25 cellular contexts compared by ENCODE assay signal in the genomic region with DNA sequence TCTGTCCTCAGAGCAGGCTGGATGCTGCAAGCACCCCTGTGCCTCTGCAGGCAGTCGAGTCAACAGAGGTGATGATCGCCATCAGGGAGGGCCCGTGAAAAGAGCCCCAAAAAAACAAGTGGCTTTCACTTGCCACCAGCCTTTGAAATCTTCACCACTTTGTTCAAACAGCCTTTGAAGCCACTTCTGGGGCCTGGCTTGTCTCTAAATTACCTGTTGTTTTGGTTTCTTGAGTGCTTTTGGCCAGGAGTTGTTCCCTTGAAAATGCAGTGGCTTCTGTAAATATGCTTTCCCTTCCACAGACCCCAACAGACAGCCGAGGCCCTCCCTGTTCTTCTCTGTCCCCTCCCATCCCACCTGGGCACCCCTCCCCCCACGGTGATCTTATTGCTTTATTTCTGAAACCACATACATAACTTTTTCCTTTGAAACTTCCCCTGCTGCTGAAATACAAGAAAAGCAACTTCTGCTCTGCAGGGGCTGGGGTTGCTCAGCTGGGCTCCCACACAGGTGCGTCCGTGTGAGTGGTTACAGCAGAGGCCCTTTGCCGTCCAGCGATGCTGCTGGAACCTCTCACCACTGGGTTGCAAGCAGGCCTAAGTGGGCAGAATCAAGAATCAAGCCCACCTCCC.
DNase-seq lines count a peak whose midpoint lies in the region; ATAC-seq and TF ChIP-seq lines count a peak whose summit lies in the region.
"Had no signal": no experiment of that assay in that cellular context is flagged by ENCODE, and none has a peak within 500 bp of the region (broad histone marks: within the 10 kb centered on the region; RNA-seq: fewer than 3 reads in every experiment).

No MANE protein-coding gene starts in this region.

- H4K20me1 ChIP-seq in GM23338 (replicated peaks; ENCODE audit: insufficient read depth): no peaks in the 10 kb centered on the region

- H3K9me3 Mint-ChIP-seq in GM23338 (peaks cover 4% of the 10 kb centered on the region; the same call in 1 of the 3 replicates), WTC11 (peaks cover 27% of the 10 kb centered on the region)
- H3K9me3 Mint-ChIP-seq in activated T-cell treated with anti-CD3 and anti-CD28 coated beads, Interleukin-2, amount 50 U/mL, for 72 hours: peaks cover 0 to 2% of the 10 kb centered on the region in 2 donors
- H3K9me3 Mint-ChIP-seq: activated B cell treated with CpG ODN at 0.5 μM for 24 hours, nephron had no signal

- TF ChIP-seq CTCF in GM23338 (conservative IDR thresholded peaks at IDR 0.05; ENCODE audit: low read depth in 2 of 2): no peak
- no peak for TF ChIP-seq CTCF in WTC11 (IDR thresholded peaks at IDR 0.05)

- no peaks in the 10 kb centered on the region for H3K79me2 ChIP-seq in GM23338 (replicated peaks; ENCODE audit: insufficient read depth)

- no peak overlapping the region for H2AFZ ChIP-seq in GM23338

- no peaks in the 10 kb centered on the region for H3K36me3 ChIP-seq in GM23338 (ENCODE audit: insufficient read depth)
- H3K36me3 ChIP-seq: ovary, transverse colon had no signal

- no peaks in the 10 kb centered on the region for H3K36me3 Mint-ChIP-seq in GM23338 (ENCODE audit: low read depth)
- no peaks in the 10 kb centered on the region for H3K36me3 Mint-ChIP-seq in activated T-cell treated with anti-CD3 and anti-CD28 coated beads, Interleukin-2, amount 50 U/mL, for 72 hours (ENCODE audit: insufficient read depth in 2 of 2)
- peaks cover 18% of the 10 kb centered on the region for H3K36me3 Mint-ChIP-seq in WTC11

- H3K4me1 ChIP-seq in GM23338 (ENCODE audit: insufficient read depth): no peaks in the 10 kb centered on the region
- H3K4me1 ChIP-seq: transverse colon had no signal

- H3F3A ChIP-seq in GM23338 (replicated peaks; ENCODE audit: low read depth): no peaks in the 10 kb centered on the region

- no peak overlapping the region for H3K4me3 Mint-ChIP-seq in GM23338
- peak overlapping the region; percentile 4 to 53 for H3K4me3 Mint-ChIP-seq in activated T-cell treated with anti-CD3 and anti-CD28 coated beads, Interleukin-2, amount 50 U/mL, for 72 hours
- H3K4me3 Mint-ChIP-seq in WTC11: no peak overlapping the region
- H3K4me3 Mint-ChIP-seq: activated B cell treated with CpG ODN at 0.5 μM for 24 hours had no signal

- H3K27me3 ChIP-seq in GM23338 (ENCODE audit: insufficient read depth): no peaks in the 10 kb centered on the region
- H3K27me3 ChIP-seq: ovary had no signal

- no peak overlapping the region for H3K27ac Mint-ChIP-seq in GM23338
- H3K27ac Mint-ChIP-seq in activated T-cell treated with anti-CD3 and anti-CD28 coated beads, Interleukin-2, amount 50 U/mL, for 72 hours: no peak overlapping the region
- H3K27ac Mint-ChIP-seq in WTC11: no peak overlapping the region
- H3K27ac Mint-ChIP-seq: activated B cell treated with CpG ODN at 0.5 μM for 24 hours had no signal

- H3K27me3 Mint-ChIP-seq in GM23338 (ENCODE audit: insufficient read depth, low read depth, poor library complexity) (peaks cover 12% of the 10 kb centered on the region), WTC11 (ENCODE audit: low read depth) (peaks cover 4% of the 10 kb centered on the region; the same call in 1 of the 2 replicates)
- peaks cover 6% of the 10 kb centered on the region for H3K27me3 Mint-ChIP-seq in activated T-cell treated with anti-CD3 and anti-CD28 coated beads, Interleukin-2, amount 50 U/mL, for 72 hours (ENCODE audit: low read depth)

- H3K4me3 ChIP-seq in GM23338: no peak overlapping the region
- H3K4me3 ChIP-seq: K562, ovary, smooth muscle cell, transverse colon had no signal

- ATAC-seq in GM23338 (peak; percentile 37; the same call in 2 of the 3 replicates), WTC11 (no peak)
- peak in 1 of 2 donors; percentile 43 for ATAC-seq in activated T-cell treated with anti-CD3 and anti-CD28 coated beads, Interleukin-2, amount 50 U/mL, for 72 hours (replicated peaks in 1 of 2)
- ATAC-seq: K562, Right ventricle myocardium inferior had no signal

- no peak overlapping the region for H3K27ac ChIP-seq in GM23338 (ENCODE audit: low read depth)
- H3K27ac ChIP-seq in caudate nucleus (ENCODE audit: low read depth, low read length): no peak overlapping the region
- H3K27ac ChIP-seq: ovary, transverse colon had no signal

- H3K9me2 ChIP-seq in GM23338 (ENCODE audit: insufficient read depth): no peaks in the 10 kb centered on the region

- POLR2A ChIA-PET in WTC11 (lab: Charles Lee): no interaction called here

- peak; percentile 37 for DNase-seq in activated CD4-positive, alpha-beta T cell treated with anti-CD3 and anti-CD28 coated beads for 48 hours
- no peak for DNase-seq in activated CD4-positive, alpha-beta T cell treated with anti-CD3 and anti-CD28 coated beads for 1 hour
- DNase-seq in GM23338 (ENCODE audit: low spot score): no peak
- no peak for DNase-seq in activated T-cell treated with anti-CD3 and anti-CD28 coated beads, Interleukin-2, amount 50 U/mL, for 72 hours
- DNase-seq in stimulated activated CD8-positive, alpha-beta memory T cell treated with anti-CD3 and anti-CD28 coated beads, Interleukin-4, amount 100 ng/mL, for 48 hours: peak; percentile 47
- no peak for DNase-seq in caudate nucleus (lab: John Stamatoyannopoulos, UW)
- DNase-seq in WTC11 (ENCODE audit: low spot score): no peak
- DNase-seq in DMS114 treated with DMSO at 0.1 percent for 48 hours (lab: John Stamatoyannopoulos, UW; ENCODE audit: unreplicated experiment): no peak
- DNase-seq: 8988T; activated B cell treated with CpG ODN at 0.5 μM for 24 hours; AML-193; anterior cingulate cortex; GOT3; midbrain; NCI-H1436 treated with DMSO at 0.1 percent for 48 hours; NCI-H446 treated with DMSO at 0.1 percent for 48 hours; ovary; retina; stimulated activated CD4-positive, alpha-beta T cell treated with anti-CD3 and anti-CD28 coated beads, Interleukin-4, amount 100 ng/mL, for 1 hour; T-helper 9 cell; transverse colon had no signal

- H3K4me1 Mint-ChIP-seq in GM23338 (peaks cover 19% of the 10 kb centered on the region; the same call in 2 of the 3 replicates), WTC11 (peaks cover 3% of the 10 kb centered on the region)
- peaks cover 29% of the 10 kb centered on the region for H3K4me1 Mint-ChIP-seq in activated T-cell treated with anti-CD3 and anti-CD28 coated beads, Interleukin-2, amount 50 U/mL, for 72 hours (ENCODE audit: low read depth)
- H3K4me1 Mint-ChIP-seq: activated B cell treated with CpG ODN at 0.5 μM for 24 hours had no signal

- H3K4me2 ChIP-seq in GM23338: no peak overlapping the region
- H3K4me2 ChIP-seq: smooth muscle cell had no signal

- CTCF ChIA-PET in WTC11 (lab: Charles Lee): no interaction called here

TF ChIP-seq in GM23338, 12 proteins besides CTCF, POLR2A, EP300 and RAD21:
- TF ChIP-seq STAT1 (IDR thresholded peaks at IDR 0.05; ENCODE audit: unreplicated experiment): no peak
- no peak for TF ChIP-seq ZNF331 (CRISPR knock-in tag; IDR thresholded peaks at IDR 0.05; ENCODE audit: low read depth)
- TF ChIP-seq POLR2AphosphoS5 (IDR thresholded peaks at IDR 0.05; ENCODE audit: low read depth): no peak

TF ChIP-seq in WTC11, 78 proteins besides CTCF, POLR2A, EP300 and RAD21:
- TF ChIP-seq, protein P1, sequence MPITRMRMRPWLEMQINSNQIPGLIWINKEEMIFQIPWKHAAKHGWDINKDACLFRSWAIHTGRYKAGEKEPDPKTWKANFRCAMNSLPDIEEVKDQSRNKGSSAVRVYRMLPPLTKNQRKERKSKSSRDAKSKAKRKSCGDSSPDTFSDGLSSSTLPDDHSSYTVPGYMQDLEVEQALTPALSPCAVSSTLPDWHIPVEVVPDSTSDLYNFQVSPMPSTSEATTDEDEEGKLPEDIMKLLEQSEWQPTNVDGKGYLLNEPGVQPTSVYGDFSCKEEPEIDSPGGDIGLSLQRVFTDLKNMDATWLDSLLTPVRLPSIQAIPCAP (CRISPR knock-in tag; IDR thresholded peaks at IDR 0.05): no peak

Comparison
In these comparisons a context has a peak if more than half of its experiments do, and no peak if none do; other contexts are left out.
1. DNase-seq: peak in activated CD4-positive, alpha-beta T cell treated with anti-CD3 and anti-CD28 coated beads for 48 hours (single experiment) and stimulated activated CD8-positive, alpha-beta memory T cell treated with anti-CD3 and anti-CD28 coated beads, Interleukin-4, amount 100 ng/mL, for 48 hours (single experiment); none in activated CD4-positive, alpha-beta T cell treated with anti-CD3 and anti-CD28 coated beads for 1 hour (single experiment), GM23338 (single experiment), activated T-cell treated with anti-CD3 and anti-CD28 coated beads, Interleukin-2, amount 50 U/mL, for 72 hours (0 of 2), caudate nucleus (0 of 61), WTC11 (single experiment) and DMS114 treated with DMSO at 0.1 percent for 48 hours (single experiment).
2. H3K4me3 Mint-ChIP-seq: peak in activated T-cell treated with anti-CD3 and anti-CD28 coated beads, Interleukin-2, amount 50 U/mL, for 72 hours (2 of 2); none in GM23338 (single experiment) and WTC11 (single experiment).